ENCODE assay signal across 11 cellular contexts in genomic region chr14:86462193-86462592, GRCh38.
DNase-seq lines count a peak whose midpoint lies in the region; ATAC-seq and TF ChIP-seq lines count a peak whose summit lies in the region.
"Had no signal": no experiment of that assay in that cellular context is flagged by ENCODE, and none has a peak within 500 bp of the region (broad histone marks: within the 10 kb centered on the region; RNA-seq: fewer than 3 reads in every experiment).

No MANE protein-coding gene starts in this region.

- peak overlapping the region; percentile 86 to 93 (median 87) for H3K27ac Mint-ChIP-seq in nephron
- H3K27ac Mint-ChIP-seq in stimulated activated memory B cell treated with anti-CD40 and anti-IgM and Interleukin-4, amounts not matched to agents 10 μg/mL and 1 μg/mL and 100 μg/mL, for 72 hours = no peak overlapping the region

- no peaks in the 10 kb centered on the region for H3K27me3 Mint-ChIP-seq in nephron (ENCODE audit: low read depth)
- no peaks in the 10 kb centered on the region for H3K27me3 Mint-ChIP-seq in stimulated activated memory B cell treated with anti-CD40 and anti-IgM and Interleukin-4, amounts not matched to agents 10 μg/mL and 1 μg/mL and 100 μg/mL, for 72 hours

- no peak overlapping the region for H3K4me3 ChIP-seq in cardiac fibroblast (replicated peaks in 1 of 2; ENCODE audit: low read depth in 2 of 2, low read length in 2 of 2)

- no peak for ATAC-seq in stimulated activated memory B cell treated with anti-CD40 and anti-IgM and Interleukin-4, amounts not matched to agents 10 μg/mL and 1 μg/mL and 100 μg/mL, for 72 hours
- ATAC-seq in GM19023 (IDR thresholded peaks at IDR 0.05; ENCODE audit: unreplicated experiment) = no peak
- ATAC-seq: stimulated activated naive CD8-positive, alpha-beta T cell treated with anti-CD3 and anti-CD28 coated beads, Interleukin-15, Interleukin-2, amounts not matched to agents 100 U/mL and 50 U/mL, for 24 hours had no signal

- peaks cover 31% of the 10 kb centered on the region for H3K4me1 Mint-ChIP-seq in nephron
- no peaks in the 10 kb centered on the region for H3K4me1 Mint-ChIP-seq in stimulated activated memory B cell treated with anti-CD40 and anti-IgM and Interleukin-4, amounts not matched to agents 10 μg/mL and 1 μg/mL and 100 μg/mL, for 72 hours

- TF ChIP-seq CTCF in GM12872 (IDR thresholded peaks at IDR 0.05; ENCODE audit: insufficient read depth, low read depth, low read length) (0 out of 3 replicates have a peak, but pooled peaks have one; percentile 23), cardiac fibroblast (IDR thresholded peaks at IDR 0.05; ENCODE audit: low read depth, low read length) (peak; percentile 26), nephron (IDR thresholded peaks at IDR 0.05; ENCODE audit: unreplicated experiment in 3 of 3) (peak in 2 of 3 experiments; percentile 8 to 24)

- H3K4me3 Mint-ChIP-seq in nephron = no peak overlapping the region
- H3K4me3 Mint-ChIP-seq in stimulated activated memory B cell treated with anti-CD40 and anti-IgM and Interleukin-4, amounts not matched to agents 10 μg/mL and 1 μg/mL and 100 μg/mL, for 72 hours = no peak overlapping the region

- H3K9me3 Mint-ChIP-seq in nephron = peaks cover 18% of the 10 kb centered on the region
- H3K9me3 Mint-ChIP-seq in stimulated activated memory B cell treated with anti-CD40 and anti-IgM and Interleukin-4, amounts not matched to agents 10 μg/mL and 1 μg/mL and 100 μg/mL, for 72 hours = peaks cover 3% of the 10 kb centered on the region

- DNase-seq in NAMALWA (ENCODE audit: low spot score) (peak; percentile 57), cardiac fibroblast (ENCODE audit: low read depth in 2 of 2) (peak; percentile 19 to 48), D341Med (ENCODE audit: low spot score) (no peak)
- DNase-seq in central memory CD4-positive, alpha-beta T cell = no peak
- DNase-seq: cortex of kidney; stimulated activated naive CD8-positive, alpha-beta T cell treated with anti-CD3 and anti-CD28 coated beads, Interleukin-15, Interleukin-2, amounts not matched to agents 100 U/mL and 50 U/mL, for 24 hours; T-helper 9 cell had no signal

- peaks cover 5% of the 10 kb centered on the region for H3K36me3 Mint-ChIP-seq in nephron (ENCODE audit: low read depth)
- H3K36me3 Mint-ChIP-seq in stimulated activated memory B cell treated with anti-CD40 and anti-IgM and Interleukin-4, amounts not matched to agents 10 μg/mL and 1 μg/mL and 100 μg/mL, for 72 hours = no peaks in the 10 kb centered on the region

Comparison
In these comparisons a context has a peak if more than half of its experiments do, and no peak if none do; other contexts are left out.
1. DNase-seq: peak in NAMALWA (single experiment) and cardiac fibroblast (2 of 2); none in central memory CD4-positive, alpha-beta T cell (single experiment) and D341Med (single experiment).
2. Peak in every context shown above with its lines, with median percentiles within 50 percentile points of each other: CTCF ChIP-seq.